Comparison of ENCODE assay signal across 12 cellular contexts in the genomic region with DNA sequence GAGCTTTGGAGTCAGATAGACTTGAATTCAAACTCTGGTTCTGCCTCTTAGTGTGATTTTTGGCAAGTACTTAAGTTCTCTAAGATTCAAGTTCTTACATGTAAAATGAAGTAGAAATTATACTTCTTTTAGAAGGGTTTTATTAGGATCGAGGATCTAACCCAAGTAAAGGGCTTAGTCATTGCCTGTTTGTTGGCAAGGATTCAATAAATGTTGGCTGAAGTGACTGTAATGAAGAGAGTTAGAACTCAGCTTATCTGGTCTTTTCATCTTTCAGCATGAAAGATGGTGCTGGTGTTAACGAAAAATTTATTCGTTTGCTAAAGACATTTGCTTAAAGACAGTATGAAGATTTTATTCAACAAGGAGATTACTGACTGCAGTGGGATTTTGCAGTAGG.
DNase-seq lines count a peak whose midpoint lies in the region; TF ChIP-seq lines count a peak whose summit lies in the region.
"Had no signal": no experiment of that assay in that cellular context is flagged by ENCODE, and none has a peak within 500 bp of the region (broad histone marks: within the 10 kb centered on the region; RNA-seq: fewer than 3 reads in every experiment).

No MANE protein-coding gene starts in this region.

- H3K27me3 ChIP-seq in left ventricle myocardium inferior (ENCODE audit: low read depth) (no peaks in the 10 kb centered on the region), prostate gland (replicated peaks; ENCODE audit: insufficient read depth) (no peaks in the 10 kb centered on the region)

- H3K27ac ChIP-seq in left ventricle myocardium inferior (replicated peaks) = peak overlapping the region; percentile 54
- H3K27ac ChIP-seq in prostate gland = no peak overlapping the region
- H3K27ac ChIP-seq: coronary artery had no signal

- no peak for TF ChIP-seq CTCF in left ventricle myocardium inferior (IDR thresholded peaks at IDR 0.05; ENCODE audit: borderline replicate concordance)
- no peak for TF ChIP-seq CTCF in fibroblast of villous mesenchyme (IDR thresholded peaks at IDR 0.05; ENCODE audit: insufficient read depth, low read depth, low read length)
- TF ChIP-seq CTCF in prostate gland (IDR thresholded peaks at IDR 0.05) = no peak

- no peak overlapping the region for H3K4me3 ChIP-seq in left ventricle myocardium inferior
- H3K4me3 ChIP-seq in fibroblast of villous mesenchyme (ENCODE audit: low read depth, low read length) = no peak overlapping the region
- no peak overlapping the region for H3K4me3 ChIP-seq in prostate gland
- H3K4me3 ChIP-seq: coronary artery had no signal

- H3K4me1 ChIP-seq in left ventricle myocardium inferior (peaks cover 34% of the 10 kb centered on the region), prostate gland (replicated peaks) (no peaks in the 10 kb centered on the region)

- H3K36me3 ChIP-seq in left ventricle myocardium inferior (no peaks in the 10 kb centered on the region), prostate gland (no peaks in the 10 kb centered on the region)

- H3K9me3 ChIP-seq in left ventricle myocardium inferior (replicated peaks) (no peaks in the 10 kb centered on the region), prostate gland (no peaks in the 10 kb centered on the region)

- intact Hi-C loops in left ventricle myocardium inferior (cut with micrococcal nuclease) (no loop called here), cardiac septum (cut with DNase I) (no loop called here), prostate gland (cut with DNase I) (no loop called here)

- no peak for DNase-seq in left ventricle myocardium inferior
- no peak for DNase-seq in cardiac septum (ENCODE audit: low spot score)
- peak; percentile 90 for DNase-seq in RPMI7951 (ENCODE audit: low read depth)
- peak; percentile 65 for DNase-seq in fibroblast of villous mesenchyme (ENCODE audit: low read depth)
- no peak for DNase-seq in prostate gland (ENCODE audit: low spot score)
- no peak for DNase-seq in hypothalamus (lab: John Stamatoyannopoulos, UW)
- no peak for DNase-seq in C1 segment of cervical spinal cord (lab: John Stamatoyannopoulos, UW)
- no peak for DNase-seq in NCI-H526 treated with DMSO at 0.1 percent for 48 hours (lab: John Stamatoyannopoulos, UW)
- DNase-seq: CD4-positive, CD25-positive, alpha-beta regulatory T cell; NCI-H1436; SIG-M5 had no signal

- WGBS in prostate gland = 3% methylated on average over 3 of the region's 3 CpGs

- no peak for TF ChIP-seq POLR2A in prostate gland (IDR thresholded peaks at IDR 0.05)

Comparison
In these comparisons a context has a peak if more than half of its experiments do, and no peak if none do; other contexts are left out.
1. DNase-seq: peak in RPMI7951 (single experiment) and fibroblast of villous mesenchyme (single experiment); none in left ventricle myocardium inferior (single experiment), cardiac septum (single experiment), prostate gland (single experiment), hypothalamus (0 of 51), C1 segment of cervical spinal cord (0 of 14) and NCI-H526 treated with DMSO at 0.1 percent for 48 hours (single experiment).